ENCODE assay signal across 22 cellular contexts in genomic region chr7:265192-265997, GRCh38. TPM values are rescaled to one million over a fixed set of nuclear protein-coding genes. Genes with fewer than 3 reads are reported as not detected.
DNase-seq lines count a peak whose midpoint lies in the region; ATAC-seq and TF ChIP-seq lines count a peak whose summit lies in the region.
"Had no signal": no experiment of that assay in that cellular context is flagged by ENCODE, and none has a peak within 500 bp of the region (broad histone marks: within the 10 kb centered on the region; RNA-seq: fewer than 3 reads in every experiment).

No MANE protein-coding gene starts in this region.

- peaks cover 5 to 9% of the 10 kb centered on the region in 2 donors for H3K9me3 Mint-ChIP-seq in activated naive CD4-positive, alpha-beta T cell treated with anti-CD3 and anti-CD28 coated beads, Interleukin-2, amount 50 U/mL, for 72 hours

- TF ChIP-seq CTCF in RWPE1 (conservative IDR thresholded peaks at IDR 0.05; ENCODE audit: low read depth) (no peak), stomach (IDR thresholded peaks at IDR 0.05) (no peak)

- no peak overlapping the region for H3K23ac ChIP-seq in neuronal stem cell (ENCODE audit: low read depth, low read length, poor library complexity)

- H2AK5ac ChIP-seq in neuronal stem cell (ENCODE audit: low read depth, low read length), result no peak overlapping the region

- no peak overlapping the region for H3K9ac ChIP-seq in neuronal stem cell (ENCODE audit: low read depth, low read length, poor library complexity)
- H3K9ac ChIP-seq: KMS-11 had no signal

- H4K8ac ChIP-seq in neuronal stem cell (ENCODE audit: low read depth, low read length), result no peak overlapping the region

- H3K36me3 Mint-ChIP-seq in activated naive CD4-positive, alpha-beta T cell treated with anti-CD3 and anti-CD28 coated beads, Interleukin-2, amount 50 U/mL, for 72 hours, result peaks cover 6 to 12% of the 10 kb centered on the region in 2 donors

- H4K91ac ChIP-seq in neuronal stem cell (ENCODE audit: low read depth, low read length, poor library complexity), result no peak overlapping the region

- H3K18ac ChIP-seq in neuronal stem cell (ENCODE audit: low read length), result no peak overlapping the region

- TF ChIP-seq EP300 in stomach (IDR thresholded peaks at IDR 0.05), result no peak

- H2BK12ac ChIP-seq in neuronal stem cell (ENCODE audit: low read length), result no peak overlapping the region

- no peak overlapping the region for H2BK15ac ChIP-seq in neuronal stem cell (ENCODE audit: low read length)

- DNase-seq in activated naive CD4-positive, alpha-beta T cell treated with anti-CD3 and anti-CD28 coated beads, Interleukin-2, amount 50 U/mL, for 16 hours, result peak; percentile 7
- no peak for DNase-seq in activated naive CD4-positive, alpha-beta T cell treated with anti-CD3 and anti-CD28 coated beads, Interleukin-2, amount 50 U/mL, for 72 hours (ENCODE audit: low spot score in 2 of 2)
- DNase-seq in RWPE1 (ENCODE audit: low spot score), result no peak
- peak in 1 of 2 donors; percentile 41 for DNase-seq in left colon
- no peak for DNase-seq in stomach
- no peak for DNase-seq in neuronal stem cell (ENCODE audit: low spot score)
- DNase-seq in iPS-NIHi7 (ENCODE audit: extremely low spot score), result no peak
- DNase-seq: activated CD8-positive, alpha-beta T cell treated with anti-CD3 and anti-CD28 coated beads for 36 hours; activated naive CD4-positive, alpha-beta T cell; C1 segment of cervical spinal cord; effector CD4-positive, alpha-beta T cell; GDM1; NCI-H187; retina; uterus had no signal

- CTCF ChIA-PET in RWPE1 (lab: Yijun Ruan, JAX), result no interaction called here

- H3K27ac ChIP-seq in RWPE1 (peak overlapping the region; percentile 22; the same call in 1 of the 2 replicates), stomach (peak overlapping the region; percentile 74 to 82 (median 78)), neuronal stem cell (replicated peaks; ENCODE audit: low read length) (no peak overlapping the region)
- H3K27ac ChIP-seq: A549, esophagus muscularis mucosa, KMS-11, neutrophil, uterus had no signal

- no peak for TF ChIP-seq POLR2A in stomach (IDR thresholded peaks at IDR 0.05)

- H3K36me3 ChIP-seq in stomach (peaks cover 11 to 20% (median 17%) of the 10 kb centered on the region in 4 donors), neuronal stem cell (replicated peaks in 1 of 2; ENCODE audit: control insufficient read depth in 2 of 2, insufficient read depth in 2 of 2, low read length in 2 of 2) (peaks cover 4 to 6% of the 10 kb centered on the region in 2 donors)
- H3K36me3 ChIP-seq: neutrophil, uterus had no signal

- intact Hi-C loops in left colon (cut with DNase I, micrococcal nuclease), result no loop called here
- intact Hi-C loops in stomach (cut with DNase I; ENCODE audit: low total_unique reads), result no loop called here

- WGBS in stomach, 5 donors, result 37 to 54% (median 44%) methylated on average over 23 to 25 of the region's 25 CpGs
- no CpG with 5 or more reads among the region's 25 CpGs for WGBS in neuronal stem cell (ENCODE audit: extremely low coverage in 2 of 2, insufficient read length in 2 of 2, insufficient replicate concordance in 1 of 2), 2 donors

- H2BK5ac ChIP-seq in neuronal stem cell (ENCODE audit: low read length), result no peak overlapping the region

- no peaks in the 10 kb centered on the region for H3K79me1 ChIP-seq in neuronal stem cell (ENCODE audit: low read depth, low read length)

- H2BK120ac ChIP-seq in neuronal stem cell (ENCODE audit: low read depth, low read length), result no peak overlapping the region

- H3K9me3 ChIP-seq in stomach, result peaks cover 0 to 30% (median 11%) of the 10 kb centered on the region in 4 donors
- H3K9me3 ChIP-seq in neuronal stem cell (replicated peaks in 1 of 2; ENCODE audit: control insufficient read depth in 2 of 2, insufficient read depth in 1 of 2, low read depth in 1 of 2, low read length in 2 of 2), result peaks cover 21 to 31% of the 10 kb centered on the region in 2 donors
- H3K9me3 ChIP-seq: neutrophil, uterus had no signal

- H2AFZ ChIP-seq in neuronal stem cell (ENCODE audit: low read length), result no peak overlapping the region

- no peak overlapping the region for H3K14ac ChIP-seq in neuronal stem cell (ENCODE audit: low read length)

- H3K4me3 ChIP-seq in stomach (no peak overlapping the region), neuronal stem cell (ENCODE audit: low read length in 2 of 2) (no peak overlapping the region)
- H3K4me3 ChIP-seq: A549, esophagus muscularis mucosa, uterus had no signal

- no peak overlapping the region for H3K4me2 ChIP-seq in neuronal stem cell (ENCODE audit: insufficient read depth, low read length, poor library complexity, severe bottlenecking)
- H3K4me2 ChIP-seq: KMS-11 had no signal

- no peak overlapping the region for H3K27ac Mint-ChIP-seq in activated naive CD4-positive, alpha-beta T cell treated with anti-CD3 and anti-CD28 coated beads, Interleukin-2, amount 50 U/mL, for 72 hours
- H3K27ac Mint-ChIP-seq: activated CD8-positive, alpha-beta T cell treated with anti-CD3 and anti-CD28 coated beads for 36 hours had no signal

- ATAC-seq in activated naive CD4-positive, alpha-beta T cell treated with anti-CD3 and anti-CD28 coated beads, Interleukin-2, amount 50 U/mL, for 72 hours, result no peak
- ATAC-seq in left colon (peak; percentile 8), GM19023 (IDR thresholded peaks at IDR 0.05; ENCODE audit: unreplicated experiment) (no peak)
- ATAC-seq: activated CD8-positive, alpha-beta T cell treated with anti-CD3 and anti-CD28 coated beads for 36 hours had no signal

- H3K4ac ChIP-seq in neuronal stem cell (ENCODE audit: low read length), result no peak overlapping the region

- POLR2A ChIA-PET in RWPE1 (lab: Yijun Ruan, JAX; ENCODE audit: low non-redundant PET), result no interaction called here

- H3K4me1 ChIP-seq in stomach (peaks cover 9 to 36% (median 20%) of the 10 kb centered on the region in 4 donors), neuronal stem cell (ENCODE audit: control insufficient read depth in 2 of 2, insufficient read depth in 1 of 2, low read depth in 1 of 2, low read length in 2 of 2) (no peaks in the 10 kb centered on the region)
- H3K4me1 ChIP-seq: A549, uterus had no signal

- H3K27me3 ChIP-seq in stomach, result peaks cover 0 to 10% (median 0%) of the 10 kb centered on the region in 3 donors
- no peaks in the 10 kb centered on the region for H3K27me3 ChIP-seq in neuronal stem cell (ENCODE audit: control insufficient read depth in 3 of 3, insufficient read depth in 3 of 3, low read depth in 1 of 3, low read length in 3 of 3)
- H3K27me3 ChIP-seq: neutrophil, uterus had no signal

RNA-seq across cellular contexts. Expression of gene FOXL3, which starts 24.6 kb away (rescaled TPM):
- not detected for total RNA-seq in activated naive CD4-positive, alpha-beta T cell treated with anti-CD3 and anti-CD28 coated beads, Interleukin-2, amount 50 U/mL, for 72 hours
- total RNA-seq in left colon (under 1 TPM in 1 of 2 donors, not detected in 1; 0.92 TPM), stomach (not detected)
- polyA plus RNA-seq in stomach, result not detected
- polyA plus RNA-seq in neuronal stem cell (2013, experiment 1 of 2), result not detected
- polyA plus RNA-seq in neuronal stem cell (2013, experiment 2 of 2), result not detected
- total RNA-seq: activated CD8-positive, alpha-beta T cell treated with anti-CD3 and anti-CD28 coated beads for 36 hours; esophagus muscularis mucosa; H1; subcutaneous adipose tissue; uterus had no signal
- polyA plus RNA-seq: A549, H1 had no signal
